Comparison of ENCODE assay signal across 6 cellular contexts in the genomic region with DNA sequence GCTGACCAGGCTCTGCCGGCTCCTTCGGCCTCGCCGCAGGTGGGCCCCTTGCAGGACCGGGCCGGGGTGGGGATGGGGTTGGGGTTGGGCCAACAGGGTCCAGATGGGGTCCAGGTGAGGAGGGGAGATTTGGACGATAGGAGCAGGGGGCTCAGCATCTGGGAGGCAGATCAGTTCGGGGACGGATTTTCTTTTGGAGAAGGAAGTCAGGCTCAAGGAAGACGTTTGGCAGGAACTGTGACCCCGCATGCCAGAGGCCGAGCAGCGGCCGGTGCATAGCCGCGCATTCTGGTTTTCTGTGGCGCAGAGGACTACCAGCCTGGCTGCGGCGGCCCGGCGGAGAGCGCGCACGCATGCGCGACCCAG.
DNase-seq lines count a peak whose midpoint lies in the region; ATAC-seq and TF ChIP-seq lines count a peak whose summit lies in the region.

No MANE protein-coding gene starts in this region.

- H3K9me3 Mint-ChIP-seq in activated naive CD4-positive, alpha-beta T cell treated with anti-CD3 and anti-CD28 coated beads, Interleukin-2, amount 10 ng/mL, durations not matched to agents 7 days and 5 days: no peaks in the 10 kb centered on the region

- CTCF ChIA-PET in activated naive CD4-positive, alpha-beta T cell treated with anti-CD3 and anti-CD28 coated beads, Interleukin-2, amount 10 ng/mL, durations not matched to agents 7 days and 5 days (lab: Charles Lee): interaction anchor here (1.3 to 6.9 kb wide), 4 partner anchors 9 to 550 kb away, joined by 3 to 41 read pairs (median 18); a partner anchor contains a TSS

- DNase-seq in activated naive CD4-positive, alpha-beta T cell treated with anti-CD3 and anti-CD28 coated beads, Interleukin-2, amount 10 ng/mL, durations not matched to agents 7 days and 5 days: no peak
- no peak for DNase-seq in activated naive CD4-positive, alpha-beta T cell treated with Interleukin-2 at 50 U/mL for 16 hours
- DNase-seq in foreskin fibroblast (no peak), superior temporal gyrus (ENCODE audit: extremely low spot score) (peak; percentile 78), GF-D8 (lab: John Stamatoyannopoulos, UW) (no peak)

- H3K36me3 Mint-ChIP-seq in activated naive CD4-positive, alpha-beta T cell treated with anti-CD3 and anti-CD28 coated beads, Interleukin-2, amount 10 ng/mL, durations not matched to agents 7 days and 5 days: peaks cover 42% of the 10 kb centered on the region

- peak overlapping the region; percentile 100 for H3K4me3 Mint-ChIP-seq in activated naive CD4-positive, alpha-beta T cell treated with anti-CD3 and anti-CD28 coated beads, Interleukin-2, amount 10 ng/mL, durations not matched to agents 7 days and 5 days

- ATAC-seq in HG03469 (IDR thresholded peaks at IDR 0.05; ENCODE audit: unreplicated experiment): no peak

- peak overlapping the region; percentile 98 for H3K27ac Mint-ChIP-seq in activated naive CD4-positive, alpha-beta T cell treated with anti-CD3 and anti-CD28 coated beads, Interleukin-2, amount 10 ng/mL, durations not matched to agents 7 days and 5 days

- no peak for TF ChIP-seq CTCF in foreskin fibroblast (IDR thresholded peaks at IDR 0.05; ENCODE audit: low read depth, low read length)

- peaks cover 39% of the 10 kb centered on the region for H3K4me1 Mint-ChIP-seq in activated naive CD4-positive, alpha-beta T cell treated with anti-CD3 and anti-CD28 coated beads, Interleukin-2, amount 10 ng/mL, durations not matched to agents 7 days and 5 days

- peaks cover 4% of the 10 kb centered on the region for H3K27me3 Mint-ChIP-seq in activated naive CD4-positive, alpha-beta T cell treated with anti-CD3 and anti-CD28 coated beads, Interleukin-2, amount 10 ng/mL, durations not matched to agents 7 days and 5 days

- peak overlapping the region; percentile 70 to 71 for H3K4me3 ChIP-seq in foreskin fibroblast (ENCODE audit: low read depth in 1 of 2, low read length in 2 of 2)
